ENCODE assay signal across 8 cellular contexts in genomic region chr9:92147030-92147853, GRCh38. TPM values are rescaled to one million over a fixed set of nuclear protein-coding genes. Genes with fewer than 3 reads are reported as not detected.
DNase-seq lines count a peak whose midpoint lies in the region; ATAC-seq lines count a peak whose summit lies in the region.

No MANE protein-coding gene starts in this region.

- peak overlapping the region; percentile 54; the same call in 1 of the 2 replicates for H3K9ac ChIP-seq in iPS-20b (ENCODE audit: low read depth, low read length)

- no peaks in the 10 kb centered on the region for H3K9me3 Mint-ChIP-seq in activated naive CD8-positive, alpha-beta T cell treated with anti-CD3 and anti-CD28 coated beads for 36 hours

- no peaks in the 10 kb centered on the region for H3K36me3 Mint-ChIP-seq in activated naive CD8-positive, alpha-beta T cell treated with anti-CD3 and anti-CD28 coated beads for 36 hours

- ATAC-seq in stimulated activated naive CD8-positive, alpha-beta T cell treated with anti-CD3 and anti-CD28 coated beads, Interleukin-15, Interleukin-2, amounts not matched to agents 100 U/mL and 50 U/mL, for 24 hours = peak; percentile 63
- ATAC-seq in HG02623 (IDR thresholded peaks at IDR 0.05; ENCODE audit: unreplicated experiment) (no peak), GM18519 (IDR thresholded peaks at IDR 0.05; ENCODE audit: low FRiP score, unreplicated experiment) (no peak)

- peak; percentile 95 for DNase-seq in EL
- DNase-seq in GOT3 (lab: John Stamatoyannopoulos, UW) = peak; percentile 11
- DNase-seq in NCI-H1417 treated with DMSO at 0.1 percent for 48 hours (lab: John Stamatoyannopoulos, UW) = peak; percentile 73
- no peak for DNase-seq in activated naive CD8-positive, alpha-beta T cell treated with anti-CD3 and anti-CD28 coated beads for 36 hours
- DNase-seq in stimulated activated naive CD8-positive, alpha-beta T cell treated with anti-CD3 and anti-CD28 coated beads, Interleukin-15, Interleukin-2, amounts not matched to agents 100 U/mL and 50 U/mL, for 24 hours = no peak

- peaks cover 3% of the 10 kb centered on the region for H3K4me1 Mint-ChIP-seq in activated naive CD8-positive, alpha-beta T cell treated with anti-CD3 and anti-CD28 coated beads for 36 hours

- H3K4me3 ChIP-seq in iPS-20b (ENCODE audit: low read length) = peak overlapping the region; percentile 13; the same call in 1 of the 2 replicates

- H3K27me3 Mint-ChIP-seq in activated naive CD8-positive, alpha-beta T cell treated with anti-CD3 and anti-CD28 coated beads for 36 hours = peaks cover 47% of the 10 kb centered on the region

- no peak overlapping the region for H3K27ac ChIP-seq in iPS-20b (ENCODE audit: low read length)

- H3K27ac Mint-ChIP-seq in activated naive CD8-positive, alpha-beta T cell treated with anti-CD3 and anti-CD28 coated beads for 36 hours = no peak overlapping the region

- H3K36me3 ChIP-seq in iPS-20b (ENCODE audit: insufficient read depth, low read depth, low read length) = no peaks in the 10 kb centered on the region

- H3K9me3 ChIP-seq in iPS-20b (ENCODE audit: insufficient read depth, low read depth, low read length) = no peaks in the 10 kb centered on the region

- H3K4me1 ChIP-seq in iPS-20b (ENCODE audit: insufficient read depth, low read length) = peaks cover 10% of the 10 kb centered on the region; the same call in 1 of the 2 replicates

- peak overlapping the region; percentile 42 for H3K4me3 Mint-ChIP-seq in activated naive CD8-positive, alpha-beta T cell treated with anti-CD3 and anti-CD28 coated beads for 36 hours

- peaks cover 15% of the 10 kb centered on the region for H3K27me3 ChIP-seq in iPS-20b (ENCODE audit: insufficient read depth, low read length)

RNA-seq across cellular contexts. Expression of gene SPTLC1, which starts 32.0 kb away (rescaled TPM):
- 10 to 100 TPM; 49.1 to 54.5 TPM for total RNA-seq in activated naive CD8-positive, alpha-beta T cell treated with anti-CD3 and anti-CD28 coated beads for 36 hours

Comparison
In these comparisons a context has a peak if more than half of its experiments do, and no peak if none do; other contexts are left out.
1. DNase-seq: peak in EL (single experiment), GOT3 (single experiment) and NCI-H1417 treated with DMSO at 0.1 percent for 48 hours (single experiment); none in activated naive CD8-positive, alpha-beta T cell treated with anti-CD3 and anti-CD28 coated beads for 36 hours (single experiment) and stimulated activated naive CD8-positive, alpha-beta T cell treated with anti-CD3 and anti-CD28 coated beads, Interleukin-15, Interleukin-2, amounts not matched to agents 100 U/mL and 50 U/mL, for 24 hours (single experiment).